ENCODE assay signal across 11 cellular contexts in the genomic region with DNA sequence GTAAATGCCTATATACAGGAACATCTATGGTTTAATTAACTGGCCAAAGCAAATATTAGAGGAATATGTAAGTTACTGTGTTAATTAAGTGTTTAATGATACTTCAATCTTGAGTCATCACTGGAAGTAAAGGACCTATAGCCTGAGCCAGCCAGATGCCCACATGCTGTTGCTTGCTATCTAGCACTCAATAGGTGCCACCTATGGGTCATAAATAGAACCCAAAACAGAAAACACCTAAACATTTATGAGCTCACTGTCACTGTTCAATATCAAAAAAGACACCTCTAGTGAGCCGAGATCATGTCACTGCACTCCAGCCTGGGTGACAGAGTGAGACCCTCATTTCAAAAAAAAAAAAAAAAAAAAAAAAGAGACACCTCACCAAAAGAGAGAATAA. TPM values are rescaled to one million over a fixed set of nuclear protein-coding genes. Genes with fewer than 3 reads are reported as not detected.
A peak's percentile ranks its signal among the peaks of the same experiment; 100 is the strongest.
DNase-seq lines count a peak whose midpoint lies in the region; ATAC-seq and TF ChIP-seq lines count a peak whose summit lies in the region.
"Had no signal": no experiment of that assay in that cellular context is flagged by ENCODE, and none has a peak within 500 bp of the region (broad histone marks: within the 10 kb centered on the region; RNA-seq: fewer than 3 reads in every experiment).

No MANE protein-coding gene starts in this region.

- H4K20me1 ChIP-seq in OCI-LY3 (ENCODE audit: insufficient read depth, low read length): no peaks in the 10 kb centered on the region

- no peak overlapping the region for H3K27ac ChIP-seq in OCI-LY3 (ENCODE audit: low read length)
- H3K27ac ChIP-seq in epithelial cell of prostate: no peak overlapping the region

- H3K27ac Mint-ChIP-seq in stimulated activated effector memory CD8-positive, alpha-beta T cell treated with anti-CD3 and anti-CD28 coated beads, Interleukin-12 subunit alpha, Interleukin-12 subunit beta, amount 100 ng/mL, for 72 hours: no peak overlapping the region
- H3K27ac Mint-ChIP-seq in activated CD4-positive, alpha-beta memory T cell treated with anti-CD3 and anti-CD28 coated beads, Interleukin-2, amount 10 ng/mL, durations not matched to agents 7 days and 5 days: no peak overlapping the region
- H3K27ac Mint-ChIP-seq: activated T-helper 2 cell treated with anti-CD3 and anti-CD28 coated beads, Interferon-gamma antibody, Interleukin-2, Interleukin-4, amounts not matched to agents 10 μg/mL and 5 μg/mL and 100 μg/mL, durations not matched to agents 14 hours and 24 hours and 36 hours; B cell had no signal

- no peak overlapping the region for H3K4me3 Mint-ChIP-seq in stimulated activated effector memory CD8-positive, alpha-beta T cell treated with anti-CD3 and anti-CD28 coated beads, Interleukin-12 subunit alpha, Interleukin-12 subunit beta, amount 100 ng/mL, for 72 hours
- H3K4me3 Mint-ChIP-seq in activated CD4-positive, alpha-beta memory T cell treated with anti-CD3 and anti-CD28 coated beads, Interleukin-2, amount 10 ng/mL, durations not matched to agents 7 days and 5 days: no peak overlapping the region
- H3K4me3 Mint-ChIP-seq: B cell had no signal

- CTCF ChIA-PET in activated CD4-positive, alpha-beta memory T cell treated with anti-CD3 and anti-CD28 coated beads, Interleukin-2, amount 10 ng/mL, durations not matched to agents 7 days and 5 days (lab: Charles Lee): interaction anchor here (0.6 to 1.6 kb wide), 8 partner anchors 26 to 1414 kb away, joined by 3 to 4 read pairs (median 3); no protein-coding TSS in a partner anchor

- no peaks in the 10 kb centered on the region for H3K27me3 ChIP-seq in OCI-LY3 (ENCODE audit: low read depth, low read length)
- H3K27me3 ChIP-seq: MG63 had no signal

- DNase-seq in NCI-H82 (lab: John Stamatoyannopoulos, UW) (peak; percentile 39), NCI-H82 treated with DMSO at 0.1 percent for 48 hours (lab: John Stamatoyannopoulos, UW; ENCODE audit: unreplicated experiment) (no peak), epithelial cell of prostate (ENCODE audit: low read depth, low spot score) (peak; percentile 6), retina (no peak)
- no peak for DNase-seq in stimulated activated effector memory CD8-positive, alpha-beta T cell treated with anti-CD3 and anti-CD28 coated beads, Interleukin-12 subunit alpha, Interleukin-12 subunit beta, amount 100 ng/mL, for 72 hours (ENCODE audit: low spot score in 2 of 2)
- DNase-seq in activated CD4-positive, alpha-beta T cell treated with anti-CD3 and anti-CD28 coated beads for 48 hours: no peak
- no peak for DNase-seq in activated CD4-positive, alpha-beta memory T cell treated with anti-CD3 and anti-CD28 coated beads, Interleukin-2, amount 10 ng/mL, durations not matched to agents 7 days and 5 days
- DNase-seq: MG63 had no signal

- no peaks in the 10 kb centered on the region for H3K4me1 Mint-ChIP-seq in stimulated activated effector memory CD8-positive, alpha-beta T cell treated with anti-CD3 and anti-CD28 coated beads, Interleukin-12 subunit alpha, Interleukin-12 subunit beta, amount 100 ng/mL, for 72 hours
- no peaks in the 10 kb centered on the region for H3K4me1 Mint-ChIP-seq in activated CD4-positive, alpha-beta memory T cell treated with anti-CD3 and anti-CD28 coated beads, Interleukin-2, amount 10 ng/mL, durations not matched to agents 7 days and 5 days
- H3K4me1 Mint-ChIP-seq: B cell had no signal

- POLR2A ChIA-PET in activated CD4-positive, alpha-beta memory T cell treated with anti-CD3 and anti-CD28 coated beads, Interleukin-2, amount 10 ng/mL, durations not matched to agents 7 days and 5 days (lab: Charles Lee): no interaction called here

- no peaks in the 10 kb centered on the region for H3K79me2 ChIP-seq in OCI-LY3 (ENCODE audit: low read length)

- no peak overlapping the region for H3K4me3 ChIP-seq in OCI-LY3 (ENCODE audit: low read length)
- H3K4me3 ChIP-seq: MG63 had no signal

- H3K9me3 Mint-ChIP-seq in stimulated activated effector memory CD8-positive, alpha-beta T cell treated with anti-CD3 and anti-CD28 coated beads, Interleukin-12 subunit alpha, Interleukin-12 subunit beta, amount 100 ng/mL, for 72 hours: no peaks in the 10 kb centered on the region
- H3K9me3 Mint-ChIP-seq in activated CD4-positive, alpha-beta memory T cell treated with anti-CD3 and anti-CD28 coated beads, Interleukin-2, amount 10 ng/mL, durations not matched to agents 7 days and 5 days: no peaks in the 10 kb centered on the region
- H3K9me3 Mint-ChIP-seq: activated T-helper 2 cell treated with anti-CD3 and anti-CD28 coated beads, Interferon-gamma antibody, Interleukin-2, Interleukin-4, amounts not matched to agents 10 μg/mL and 5 μg/mL and 100 μg/mL, durations not matched to agents 14 hours and 24 hours and 36 hours had no signal

- H2AFZ ChIP-seq in OCI-LY3 (ENCODE audit: low read depth, low read length): no peak overlapping the region

- no peaks in the 10 kb centered on the region for H3K9me3 ChIP-seq in OCI-LY3 (ENCODE audit: insufficient read depth, low read length)
- H3K9me3 ChIP-seq: MG63 had no signal

- H3K27me3 Mint-ChIP-seq in activated CD4-positive, alpha-beta memory T cell treated with anti-CD3 and anti-CD28 coated beads, Interleukin-2, amount 10 ng/mL, durations not matched to agents 7 days and 5 days: no peaks in the 10 kb centered on the region
- H3K27me3 Mint-ChIP-seq: B cell had no signal

- peak; percentile 37 for ATAC-seq in stimulated activated effector memory CD8-positive, alpha-beta T cell treated with anti-CD3 and anti-CD28 coated beads, Interleukin-12 subunit alpha, Interleukin-12 subunit beta, amount 100 ng/mL, for 72 hours

- H3K4me1 ChIP-seq in OCI-LY3 (ENCODE audit: low read length): no peaks in the 10 kb centered on the region

- H3K9ac ChIP-seq in OCI-LY3 (ENCODE audit: low read length): no peak overlapping the region

- peaks cover 60% of the 10 kb centered on the region for H3K36me3 Mint-ChIP-seq in stimulated activated effector memory CD8-positive, alpha-beta T cell treated with anti-CD3 and anti-CD28 coated beads, Interleukin-12 subunit alpha, Interleukin-12 subunit beta, amount 100 ng/mL, for 72 hours
- peaks cover 10% of the 10 kb centered on the region for H3K36me3 Mint-ChIP-seq in activated CD4-positive, alpha-beta memory T cell treated with anti-CD3 and anti-CD28 coated beads, Interleukin-2, amount 10 ng/mL, durations not matched to agents 7 days and 5 days (ENCODE audit: low read depth)

- peak; percentile 35 for TF ChIP-seq CTCF in OCI-LY3 (IDR thresholded peaks at IDR 0.05; ENCODE audit: low read depth, low read length)

- peaks cover 4% of the 10 kb centered on the region for H3K36me3 ChIP-seq in OCI-LY3 (replicated peaks; ENCODE audit: low read depth, low read length)

- no peak overlapping the region for H3K4me2 ChIP-seq in OCI-LY3 (ENCODE audit: low read length)

RNA-seq across cellular contexts. Expression of gene IP6K2, which starts 48.4 kb away (rescaled TPM):
- 10 to 100 TPM; 52.7 to 57.8 TPM for total RNA-seq in activated CD4-positive, alpha-beta memory T cell treated with anti-CD3 and anti-CD28 coated beads, Interleukin-2, amount 10 ng/mL, durations not matched to agents 7 days and 5 days

Comparison
In these comparisons a context has a peak if more than half of its experiments do, and no peak if none do; other contexts are left out.
1. DNase-seq: peak in NCI-H82 (single experiment) and epithelial cell of prostate (single experiment); none in NCI-H82 treated with DMSO at 0.1 percent for 48 hours (single experiment), stimulated activated effector memory CD8-positive, alpha-beta T cell treated with anti-CD3 and anti-CD28 coated beads, Interleukin-12 subunit alpha, Interleukin-12 subunit beta, amount 100 ng/mL, for 72 hours (0 of 2), retina (single experiment), activated CD4-positive, alpha-beta T cell treated with anti-CD3 and anti-CD28 coated beads for 48 hours (single experiment) and activated CD4-positive, alpha-beta memory T cell treated with anti-CD3 and anti-CD28 coated beads, Interleukin-2, amount 10 ng/mL, durations not matched to agents 7 days and 5 days (single experiment).